In the genomic region with DNA sequence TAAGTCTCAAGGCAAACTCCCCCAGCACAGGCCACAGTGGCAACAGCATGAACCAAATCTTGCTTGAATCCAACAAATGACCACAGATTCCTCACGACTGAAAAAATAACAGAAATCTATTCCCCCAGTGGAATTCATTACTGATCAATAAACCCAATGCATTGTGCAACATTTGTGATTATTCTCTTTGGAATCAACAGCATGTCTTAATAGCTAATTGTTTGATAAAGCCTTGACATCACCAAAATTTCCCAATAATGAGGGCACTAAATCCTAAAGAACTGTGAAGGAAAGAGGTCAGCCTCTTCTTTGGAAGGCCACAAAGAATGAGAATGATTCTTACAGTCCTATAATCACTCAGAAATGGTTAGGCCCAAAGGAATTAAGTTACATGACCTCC, we compare ENCODE assay signal across 22 cellular contexts. TPM values are rescaled to one million over a fixed set of nuclear protein-coding genes. Genes with fewer than 3 reads are reported as not detected.
DNase-seq lines count a peak whose midpoint lies in the region; ATAC-seq and TF ChIP-seq lines count a peak whose summit lies in the region.
"Had no signal": no experiment of that assay in that cellular context is flagged by ENCODE, and none has a peak within 500 bp of the region (broad histone marks: within the 10 kb centered on the region; RNA-seq: fewer than 3 reads in every experiment).

No MANE protein-coding gene starts in this region.

- H3K9me3 ChIP-seq in CD8-positive, alpha-beta memory T cell (ENCODE audit: low read length): no peaks in the 10 kb centered on the region
- H3K9me3 ChIP-seq: HAP-1, heart right ventricle, SJCRH30, thoracic aorta had no signal

- intact Hi-C loops in natural killer cell (cut with micrococcal nuclease): no loop called here

- no peaks in the 10 kb centered on the region for H3K9me3 Mint-ChIP-seq in activated T-cell treated with anti-CD3 and anti-CD28 coated beads, Interleukin-2, amount 50 U/mL, for 24 hours
- H3K9me3 Mint-ChIP-seq in CD8-positive, alpha-beta memory T cell: no peaks in the 10 kb centered on the region
- peaks cover 1% of the 10 kb centered on the region for H3K9me3 Mint-ChIP-seq in activated naive CD8-positive, alpha-beta T cell treated with anti-CD3 and anti-CD28 coated beads, Interleukin-2, amount 10 ng/mL, durations not matched to agents 7 days and 5 days
- H3K9me3 Mint-ChIP-seq in natural killer cell: no peaks in the 10 kb centered on the region
- H3K9me3 Mint-ChIP-seq: brain; stimulated activated naive B cell treated with anti-CD40 and anti-IgM and Interleukin-4, amounts not matched to agents 10 μg/mL and 1 μg/mL and 100 μg/mL, for 72 hours had no signal

- CTCF ChIA-PET in CD8-positive, alpha-beta memory T cell (lab: Charles Lee): interaction anchor here (0.8 to 3.2 kb wide), 7 partner anchors 11 to 114 kb away, joined by 3 to 15 read pairs (median 4); no protein-coding TSS in a partner anchor

- H3K27me3 ChIP-seq in CD8-positive, alpha-beta memory T cell (ENCODE audit: insufficient read depth, low read length, poor library complexity, severe bottlenecking): no peaks in the 10 kb centered on the region
- H3K27me3 ChIP-seq in H7 (ENCODE audit: control insufficient read depth, insufficient read depth, low read length): no peaks in the 10 kb centered on the region
- H3K27me3 ChIP-seq: SJCRH30 had no signal

- H3K27ac Mint-ChIP-seq in activated T-cell treated with anti-CD3 and anti-CD28 coated beads, Interleukin-2, amount 50 U/mL, for 24 hours: peak overlapping the region; percentile 94
- peak overlapping the region in 7 of 8 donors; percentile 72 to 100 (median 95) for H3K27ac Mint-ChIP-seq in CD8-positive, alpha-beta memory T cell
- peak overlapping the region; percentile 43 for H3K27ac Mint-ChIP-seq in activated naive CD8-positive, alpha-beta T cell treated with anti-CD3 and anti-CD28 coated beads, Interleukin-2, amount 10 ng/mL, durations not matched to agents 7 days and 5 days
- H3K27ac Mint-ChIP-seq in natural killer cell: peak overlapping the region; percentile 89 to 100
- H3K27ac Mint-ChIP-seq: stimulated activated naive B cell treated with anti-CD40 and anti-IgM and Interleukin-4, amounts not matched to agents 10 μg/mL and 1 μg/mL and 100 μg/mL, for 72 hours had no signal

- no peak overlapping the region for H3K27ac ChIP-seq in CD8-positive, alpha-beta memory T cell (ENCODE audit: low read depth, low read length)
- H3K27ac ChIP-seq: heart right ventricle, SJCRH30, thoracic aorta had no signal

- H3K4me1 Mint-ChIP-seq in activated T-cell treated with anti-CD3 and anti-CD28 coated beads, Interleukin-2, amount 50 U/mL, for 24 hours (ENCODE audit: low read depth): peaks cover 86% of the 10 kb centered on the region
- H3K4me1 Mint-ChIP-seq in CD8-positive, alpha-beta memory T cell: peaks cover 65 to 94% (median 83%) of the 10 kb centered on the region in 3 donors
- peaks cover 61% of the 10 kb centered on the region for H3K4me1 Mint-ChIP-seq in activated naive CD8-positive, alpha-beta T cell treated with anti-CD3 and anti-CD28 coated beads, Interleukin-2, amount 10 ng/mL, durations not matched to agents 7 days and 5 days
- peaks cover 56 to 64% of the 10 kb centered on the region in 2 donors for H3K4me1 Mint-ChIP-seq in natural killer cell

- no peak for DNase-seq in activated T-cell treated with anti-CD3 and anti-CD28 coated beads, Interleukin-2, amount 50 U/mL, for 24 hours
- no peak for DNase-seq in activated T-cell treated with anti-CD3 and anti-CD28 coated beads, Interleukin-2, amount 50 U/mL, for 48 hours
- DNase-seq in CD8-positive, alpha-beta memory T cell: no peak
- no peak for DNase-seq in activated naive CD8-positive, alpha-beta T cell treated with anti-CD3 and anti-CD28 coated beads, Interleukin-2, amount 10 ng/mL, durations not matched to agents 7 days and 5 days
- DNase-seq in natural killer cell (no peak), SIG-M5 (lab: John Stamatoyannopoulos, UW) (no peak), left lobe of liver (ENCODE audit: low spot score) (no peak), H7 (no peak)
- DNase-seq: activated CD4-positive, alpha-beta T cell treated with anti-CD3 and anti-CD28 coated beads for 48 hours; EL; heart right ventricle; MV-4-11; NCI-H524; SJCRH30; stimulated activated CD4-positive, alpha-beta T cell treated with anti-CD3 and anti-CD28 coated beads, Interleukin-2, amount 100 ng/mL, for 48 hours; stimulated activated naive B cell treated with anti-CD40 and anti-IgM and Interleukin-4, amounts not matched to agents 10 μg/mL and 1 μg/mL and 100 μg/mL, for 72 hours had no signal

- H3K36me3 ChIP-seq in CD8-positive, alpha-beta memory T cell (ENCODE audit: insufficient read depth, low read length): no peaks in the 10 kb centered on the region
- no peaks in the 10 kb centered on the region for H3K36me3 ChIP-seq in H7 (replicated peaks; ENCODE audit: control insufficient read depth, insufficient read depth, low read length)
- H3K36me3 ChIP-seq: HAP-1, heart right ventricle, SJCRH30, thoracic aorta had no signal

- peak overlapping the region; percentile 48 for H3K4me3 Mint-ChIP-seq in activated T-cell treated with anti-CD3 and anti-CD28 coated beads, Interleukin-2, amount 50 U/mL, for 24 hours
- H3K4me3 Mint-ChIP-seq in CD8-positive, alpha-beta memory T cell: peak overlapping the region in 6 of 7 donors; percentile 36 to 93 (median 61)
- H3K4me3 Mint-ChIP-seq in activated naive CD8-positive, alpha-beta T cell treated with anti-CD3 and anti-CD28 coated beads, Interleukin-2, amount 10 ng/mL, durations not matched to agents 7 days and 5 days: peak overlapping the region; percentile 49
- no peak overlapping the region for H3K4me3 Mint-ChIP-seq in natural killer cell
- H3K4me3 Mint-ChIP-seq: stimulated activated naive B cell treated with anti-CD40 and anti-IgM and Interleukin-4, amounts not matched to agents 10 μg/mL and 1 μg/mL and 100 μg/mL, for 72 hours had no signal

- ATAC-seq in activated naive CD8-positive, alpha-beta T cell treated with anti-CD3 and anti-CD28 coated beads, Interleukin-2, amount 10 ng/mL, durations not matched to agents 7 days and 5 days (ENCODE audit: low read depth): no peak
- ATAC-seq in natural killer cell: no peak
- ATAC-seq in left lobe of liver: no peak
- ATAC-seq: heart right ventricle, Panc1 had no signal

- POLR2A ChIA-PET in CD8-positive, alpha-beta memory T cell (lab: Charles Lee): interaction anchor here (5.3 kb wide), 1 partner anchor 32 kb away, joined by 27 read pairs; no protein-coding TSS in a partner anchor
- POLR2A ChIA-PET in activated naive CD8-positive, alpha-beta T cell treated with anti-CD3 and anti-CD28 coated beads, Interleukin-2, amount 10 ng/mL, durations not matched to agents 7 days and 5 days (lab: Charles Lee): interaction anchor here (3.0 to 8.1 kb wide), 3 partner anchors 30 to 82 kb away, joined by 12 to 86 read pairs (median 73); no protein-coding TSS in a partner anchor

- peaks cover 59% of the 10 kb centered on the region for H3K4me1 ChIP-seq in CD8-positive, alpha-beta memory T cell (ENCODE audit: insufficient read depth, low read length)

- no peak for TF ChIP-seq CTCF in natural killer cell (IDR thresholded peaks at IDR 0.05)

- peaks cover 9% of the 10 kb centered on the region for H3K36me3 Mint-ChIP-seq in activated T-cell treated with anti-CD3 and anti-CD28 coated beads, Interleukin-2, amount 50 U/mL, for 24 hours (ENCODE audit: low read depth)
- peaks cover 0 to 64% (median 19%) of the 10 kb centered on the region in 3 donors for H3K36me3 Mint-ChIP-seq in CD8-positive, alpha-beta memory T cell
- peaks cover 19% of the 10 kb centered on the region for H3K36me3 Mint-ChIP-seq in activated naive CD8-positive, alpha-beta T cell treated with anti-CD3 and anti-CD28 coated beads, Interleukin-2, amount 10 ng/mL, durations not matched to agents 7 days and 5 days
- H3K36me3 Mint-ChIP-seq in natural killer cell: no peaks in the 10 kb centered on the region
- H3K36me3 Mint-ChIP-seq: brain had no signal

- no peaks in the 10 kb centered on the region for H3K27me3 Mint-ChIP-seq in activated T-cell treated with anti-CD3 and anti-CD28 coated beads, Interleukin-2, amount 50 U/mL, for 24 hours
- H3K27me3 Mint-ChIP-seq in CD8-positive, alpha-beta memory T cell: no peaks in the 10 kb centered on the region
- H3K27me3 Mint-ChIP-seq in activated naive CD8-positive, alpha-beta T cell treated with anti-CD3 and anti-CD28 coated beads, Interleukin-2, amount 10 ng/mL, durations not matched to agents 7 days and 5 days: no peaks in the 10 kb centered on the region
- no peaks in the 10 kb centered on the region for H3K27me3 Mint-ChIP-seq in natural killer cell (ENCODE audit: low read depth in 2 of 2)
- H3K27me3 Mint-ChIP-seq: stimulated activated naive B cell treated with anti-CD40 and anti-IgM and Interleukin-4, amounts not matched to agents 10 μg/mL and 1 μg/mL and 100 μg/mL, for 72 hours had no signal

- H3K4me3 ChIP-seq in CD8-positive, alpha-beta memory T cell (ENCODE audit: low read length): no peak overlapping the region
- H3K4me3 ChIP-seq in H7 (ENCODE audit: insufficient read depth, low read depth, low read length): no peak overlapping the region
- H3K4me3 ChIP-seq: HAP-1, heart right ventricle, SJCRH30, thoracic aorta had no signal

RNA-seq across cellular contexts. Expression of a gene that starts 5.8 kb away (rescaled TPM):
- total RNA-seq in CD8-positive, alpha-beta memory T cell: 10 to 100 TPM; 15.3 to 15.4 TPM
- polyA plus RNA-seq in CD8-positive, alpha-beta memory T cell: 103 TPM
- 10 to 100 TPM; 62.6 to 68.7 TPM for total RNA-seq in activated naive CD8-positive, alpha-beta T cell treated with anti-CD3 and anti-CD28 coated beads, Interleukin-2, amount 10 ng/mL, durations not matched to agents 7 days and 5 days
- 10 to 100 TPM; 32.6 to 59.9 (median 56.8) TPM for total RNA-seq in natural killer cell
- 1.1 TPM for total RNA-seq in left lobe of liver
- not detected in 2 replicates for total RNA-seq in H7 (2014; rRNA removed; shearing (Covaris generic))
- total RNA-seq: chondrocyte, SJCRH30 had no signal
- polyA plus RNA-seq: BJ had no signal

Comparison
In these comparisons a context has a peak if more than half of its experiments do, and no peak if none do; other contexts are left out.
1. H3K27ac Mint-ChIP-seq: peak in every context shown above with its lines; median percentile 95 in CD8-positive, alpha-beta memory T cell; 94 in natural killer cell; 94 in activated T-cell treated with anti-CD3 and anti-CD28 coated beads, Interleukin-2, amount 50 U/mL, for 24 hours; 43 in activated naive CD8-positive, alpha-beta T cell treated with anti-CD3 and anti-CD28 coated beads, Interleukin-2, amount 10 ng/mL, durations not matched to agents 7 days and 5 days.